Comparison of ENCODE assay signal across 31 cellular contexts in genomic region chr10:78427497-78428031, GRCh38.
"Had no signal": no experiment of that assay in that cellular context is flagged by ENCODE, and none has a peak within 500 bp of the region (broad histone marks: within the 10 kb centered on the region; RNA-seq: fewer than 3 reads in every experiment).

No MANE protein-coding gene starts in this region.

- FAIRE-seq: astrocyte, TTC549 had no signal

- DNase-seq: activated B cell treated with CpG ODN at 0.5 μM for 24 hours; activated CD4-positive, alpha-beta memory T cell treated with anti-CD3 and anti-CD28 coated beads, Interleukin-2, amount 10 ng/mL, durations not matched to agents 7 days and 5 days; activated CD4-positive, alpha-beta T cell treated with anti-CD3 and anti-CD28 coated beads for 48 hours; activated CD4-positive, alpha-beta T cell treated with anti-CD3 and anti-CD28 coated beads, Interleukin-2, amount 10 ng/mL, durations not matched to agents 7 days and 5 days; activated CD4-positive, alpha-beta T cell treated with anti-CD3 and anti-CD28 coated beads, Interleukin-2, amount 50 U/mL, for 48 hours; activated CD4-positive, CD25-positive, alpha-beta regulatory T cell treated with anti-CD3 and anti-CD28 coated beads, Interleukin-2, amount 50 U/mL, for 72 hours; activated CD8-positive, alpha-beta memory T cell treated with anti-CD3 and anti-CD28 coated beads, Interleukin-2, amount 50 U/mL, for 4 hours; activated effector memory CD4-positive, alpha-beta T cell treated with anti-CD3 and anti-CD28 coated beads, Interleukin-2, amount 50 U/mL, for 16 hours; activated gamma-delta T cell treated with Interleukin-2 at 50 U/mL for 16 hours; activated naive CD4-positive, alpha-beta T cell; activated naive CD4-positive, alpha-beta T cell treated with anti-CD3 and anti-CD28 coated beads for 36 hours; activated naive CD4-positive, alpha-beta T cell treated with anti-CD3 and anti-CD28 coated beads, Interleukin-2, amount 50 U/mL, for 16 hours; activated naive CD8-positive, alpha-beta T cell treated with anti-CD3 and anti-CD28 coated beads for 36 hours; activated T-cell treated with anti-CD3 and anti-CD28 coated beads for 4 hours; activated T-cell treated with anti-CD3 and anti-CD28 coated beads, Interleukin-2, amount 50 U/mL, for 1 hour; activated T-cell treated with anti-CD3 and anti-CD28 coated beads, Interleukin-2, amount 50 U/mL, for 4 hours; activated T-cell treated with anti-CD3 and anti-CD28 coated beads, Interleukin-2, amount 50 U/mL, for 72 hours; amniotic stem cell; body of pancreas; brain microvascular endothelial cell; central memory CD4-positive, alpha-beta T cell; T-helper 1 cell; T-helper 2 cell; T-helper 9 cell had no signal

- H3K36me3 ChIP-seq: adrenal gland, brain microvascular endothelial cell, breast epithelium had no signal

- H3K27me3 ChIP-seq: body of pancreas, breast epithelium had no signal

- H3K4me1 ChIP-seq: adrenal gland, body of pancreas, breast epithelium had no signal

- H3K27ac ChIP-seq: adrenal gland, body of pancreas, brain microvascular endothelial cell, breast epithelium, VCaP had no signal

- ATAC-seq: activated naive CD4-positive, alpha-beta T cell treated with anti-CD3 and anti-CD28 coated beads, Interleukin-2, amount 50 U/mL, for 72 hours; activated T-cell treated with anti-CD3 and anti-CD28 coated beads, Interleukin-2, amount 50 U/mL, for 4 hours; activated T-cell treated with anti-CD3 and anti-CD28 coated beads, Interleukin-2, amount 50 U/mL, for 72 hours; activated T-helper 17 cell treated with anti-CD3 and anti-CD28 coated beads, Interleukin-2, amount 50 U/mL, for 72 hours; body of pancreas had no signal

- H3K4me3 ChIP-seq: adrenal gland, body of pancreas, breast epithelium had no signal

- H3K9me3 ChIP-seq: body of pancreas had no signal
